ENCODE assay signal across 11 cellular contexts in the genomic region with DNA sequence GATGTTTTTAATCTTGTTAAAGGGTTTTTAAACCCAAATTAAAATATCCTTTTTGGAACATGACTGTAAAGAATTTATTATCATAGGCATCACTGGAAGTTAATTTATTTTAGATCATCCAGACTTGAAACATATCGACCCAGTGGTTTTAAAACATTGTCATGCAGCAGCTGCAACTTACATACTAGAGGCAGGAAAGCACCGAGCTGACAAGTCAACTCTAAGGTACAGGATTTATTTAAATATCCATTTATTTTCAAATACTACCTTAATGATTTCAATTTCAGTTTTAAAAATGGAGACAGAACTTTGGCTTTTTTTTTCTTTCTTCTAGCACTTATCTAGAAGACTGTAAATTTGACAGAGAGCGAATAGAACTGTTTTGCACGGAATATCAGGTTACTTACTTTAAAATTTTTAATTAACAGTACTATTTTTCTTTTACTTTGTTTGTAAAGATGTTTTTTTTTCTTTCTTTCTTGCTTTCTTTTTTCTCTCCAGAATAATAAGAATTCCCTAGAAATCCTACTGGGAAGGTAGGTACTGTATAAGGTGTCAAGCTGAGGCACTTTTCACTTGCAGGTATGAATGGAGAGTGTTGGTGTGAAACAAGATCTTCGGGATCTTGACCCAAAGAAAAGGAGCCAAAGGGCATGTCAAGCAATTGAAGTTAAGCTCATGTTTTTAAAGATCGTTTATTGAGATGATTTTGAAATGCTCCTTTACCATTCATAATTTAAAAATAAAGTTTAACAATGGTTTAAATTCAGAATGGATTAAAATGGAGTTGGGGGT. TPM values are rescaled to one million over a fixed set of nuclear protein-coding genes. Genes with fewer than 3 reads are reported as not detected.
DNase-seq lines count a peak whose midpoint lies in the region; ATAC-seq and TF ChIP-seq lines count a peak whose summit lies in the region.
"Had no signal": no experiment of that assay in that cellular context is flagged by ENCODE, and none has a peak within 500 bp of the region (broad histone marks: within the 10 kb centered on the region; RNA-seq: fewer than 3 reads in every experiment).

No MANE protein-coding gene starts in this region.

- TF ChIP-seq POLR2A in breast epithelium (IDR thresholded peaks at IDR 0.05), result no peak

- no peaks in the 10 kb centered on the region for H3K36me3 ChIP-seq in breast epithelium
- H3K36me3 ChIP-seq in upper lobe of right lung, result no peaks in the 10 kb centered on the region
- H3K36me3 ChIP-seq: esophagus squamous epithelium had no signal

- TF ChIP-seq CTCF in MCF 10A (IDR thresholded peaks at IDR 0.05; ENCODE audit: unreplicated experiment) (no peak), breast epithelium (IDR thresholded peaks at IDR 0.05) (no peak), upper lobe of right lung (IDR thresholded peaks at IDR 0.05) (no peak)

- peak overlapping the region; percentile 85 for H3K4me3 Mint-ChIP-seq in MCF 10A (ENCODE audit: unreplicated experiment)
- peak overlapping the region; percentile 86 for H3K4me3 Mint-ChIP-seq in activated CD4-positive, alpha-beta memory T cell treated with anti-CD3 and anti-CD28 coated beads for 36 hours

- peaks cover 4% of the 10 kb centered on the region for H3K36me3 Mint-ChIP-seq in MCF 10A (ENCODE audit: insufficient read depth, unreplicated experiment)
- peaks cover 16% of the 10 kb centered on the region for H3K36me3 Mint-ChIP-seq in activated CD4-positive, alpha-beta memory T cell treated with anti-CD3 and anti-CD28 coated beads for 36 hours

- BruUV-seq in MCF 10A (replicated peaks; lab: Mats Ljungman, UMichigan), result no TSS peak

- H3K4me1 ChIP-seq in breast epithelium (peaks cover 0 to 8% of the 10 kb centered on the region in 2 donors), upper lobe of right lung (peaks cover 34% of the 10 kb centered on the region)

- H3K27me3 Mint-ChIP-seq in MCF 10A (ENCODE audit: insufficient read depth, unreplicated experiment), result peaks cover 10% of the 10 kb centered on the region
- peaks cover 11% of the 10 kb centered on the region for H3K27me3 Mint-ChIP-seq in activated CD4-positive, alpha-beta memory T cell treated with anti-CD3 and anti-CD28 coated beads for 36 hours

- no peak overlapping the region for H3K27ac Mint-ChIP-seq in MCF 10A (ENCODE audit: low read depth, unreplicated experiment)
- H3K27ac Mint-ChIP-seq in activated CD4-positive, alpha-beta memory T cell treated with anti-CD3 and anti-CD28 coated beads for 36 hours, result peak overlapping the region; percentile 74

- H3K27me3 ChIP-seq in breast epithelium (no peaks in the 10 kb centered on the region), upper lobe of right lung (no peaks in the 10 kb centered on the region)

- intact Hi-C loops in MCF 10A (cut with micrococcal nuclease) (loop anchor here (2.0 to 5.0 kb wide), 2 partner anchors 109 to 315 kb away; partner anchors contain the start of gene DNAJC1), breast epithelium (cut with DNase I; ENCODE audit: low total_unique reads) (no loop called here), upper lobe of right lung (cut with DNase I) (no loop called here), posterior cingulate gyrus (cut with DNase I) (loop anchor here (5.0 kb wide), 1 partner anchor 669 kb away; no protein-coding TSS in a partner anchor)
- intact Hi-C loops in activated CD4-positive, alpha-beta memory T cell treated with anti-CD3 and anti-CD28 coated beads for 36 hours (cut with micrococcal nuclease), result loop anchor here (2.0 to 5.0 kb wide), 6 partner anchors 119 to 785 kb away; partner anchors contain the start of gene MSRB2

- no peak for DNase-seq in MCF 10A (ENCODE audit: unreplicated experiment)
- DNase-seq in breast epithelium (ENCODE audit: low spot score in 2 of 2), result no peak
- no peak for DNase-seq in activated CD4-positive, alpha-beta memory T cell treated with anti-CD3 and anti-CD28 coated beads for 36 hours
- peak; percentile 44 for DNase-seq in left kidney (ENCODE audit: low read depth, low spot score)
- DNase-seq in upper lobe of right lung, result no peak
- DNase-seq in posterior cingulate gyrus, result no peak
- no peak for DNase-seq in NCI-H446 (lab: John Stamatoyannopoulos, UW)
- DNase-seq in SIG-M5 treated with dmso at 0.1 percent for 504 hours (lab: John Stamatoyannopoulos, UW; ENCODE audit: unreplicated experiment), result no peak
- DNase-seq: activated naive CD4-positive, alpha-beta T cell; esophagus squamous epithelium; stimulated activated CD4-positive, alpha-beta T cell treated with anti-CD3 and anti-CD28 coated beads, Interleukin-15, amount 100 ng/mL, for 24 hours had no signal

- H3K27ac ChIP-seq in breast epithelium (no peak overlapping the region), upper lobe of right lung (no peak overlapping the region)

- no peak for ATAC-seq in upper lobe of right lung

- H3K4me3 ChIP-seq in breast epithelium (no peak overlapping the region), upper lobe of right lung (peak overlapping the region; percentile 91)

- POLR2A ChIA-PET in MCF 10A (lab: Yijun Ruan, JAX), result interaction anchor here (0.6 to 8.0 kb wide), 10 partner anchors 9 to 792 kb away, joined by 3 to 239 read pairs (median 4); partner anchors contain the start of genes DNAJC1 and SKIDA1
- POLR2A ChIA-PET in activated CD4-positive, alpha-beta memory T cell treated with anti-CD3 and anti-CD28 coated beads for 36 hours (lab: Charles Lee), result interaction anchor here (0.5 to 0.9 kb wide), 2 partner anchors 22 to 51 kb away, joined by 3 to 4 read pairs; no protein-coding TSS in a partner anchor

- H3K9me3 Mint-ChIP-seq in MCF 10A (ENCODE audit: unreplicated experiment), result no peaks in the 10 kb centered on the region
- H3K9me3 Mint-ChIP-seq in activated CD4-positive, alpha-beta memory T cell treated with anti-CD3 and anti-CD28 coated beads for 36 hours, result no peaks in the 10 kb centered on the region

- H3K9me3 ChIP-seq in breast epithelium (no peaks in the 10 kb centered on the region), upper lobe of right lung (no peaks in the 10 kb centered on the region)
- H3K9me3 ChIP-seq: esophagus squamous epithelium had no signal

- CTCF ChIA-PET in MCF 10A (lab: Yijun Ruan, JAX), result interaction anchor here (0.6 to 0.7 kb wide), 3 partner anchors 22 to 307 kb away, joined by 3 to 4 read pairs (median 4); no protein-coding TSS in a partner anchor
- CTCF ChIA-PET in activated CD4-positive, alpha-beta memory T cell treated with anti-CD3 and anti-CD28 coated beads for 36 hours (lab: Charles Lee), result interaction anchor here (0.5 to 1.3 kb wide), 3 partner anchors 87 to 672 kb away, joined by 3 to 4 read pairs (median 3); no protein-coding TSS in a partner anchor

- peaks cover 23% of the 10 kb centered on the region for H3K4me1 Mint-ChIP-seq in MCF 10A (ENCODE audit: insufficient read depth, unreplicated experiment)
- peaks cover 43% of the 10 kb centered on the region for H3K4me1 Mint-ChIP-seq in activated CD4-positive, alpha-beta memory T cell treated with anti-CD3 and anti-CD28 coated beads for 36 hours (ENCODE audit: low read depth)

RNA-seq across cellular contexts. Expression of gene COMMD3, which starts 1.8 kb away (rescaled TPM):
- total RNA-seq in MCF 10A (2022), result 69.4 and 73.4 TPM in 2 replicates
- 10 to 100 TPM; 30.1 to 51.4 (median 35.7) TPM for total RNA-seq in breast epithelium
- 10 to 100 TPM; 84.6 to 91.4 TPM for total RNA-seq in activated CD4-positive, alpha-beta memory T cell treated with anti-CD3 and anti-CD28 coated beads for 36 hours
- total RNA-seq in upper lobe of right lung, result 44.8 TPM

RNA-seq across cellular contexts. Expression of gene BMI1, which starts 2.9 kb away (rescaled TPM):
- total RNA-seq in MCF 10A (2022) (78.0 and 80.1 TPM in 2 replicates), breast epithelium (10 to 100 TPM; 48.5 to 92.3 (median 68.5) TPM), upper lobe of right lung (50.9 TPM)
- total RNA-seq in activated CD4-positive, alpha-beta memory T cell treated with anti-CD3 and anti-CD28 coated beads for 36 hours, result 10 to 100 TPM; 58.8 to 63.5 TPM

RNA-seq across cellular contexts. Expression of gene SPAG6, which starts 27.3 kb away (rescaled TPM):
- total RNA-seq in MCF 10A (2022) (not detected in 2 replicates), breast epithelium (1 to 10 TPM in 1 of 3 donors, under 1 TPM in 1, not detected in 1; 0.59 to 4.9 TPM), upper lobe of right lung (not detected)
- total RNA-seq in activated CD4-positive, alpha-beta memory T cell treated with anti-CD3 and anti-CD28 coated beads for 36 hours, result under 1 TPM in 1 of 2 experiments, not detected in 1; 0.24 TPM

Comparison
In these comparisons a context has a peak if more than half of its experiments do, and no peak if none do; other contexts are left out.
1. intact Hi-C loops: an anchor here in MCF 10A (2.0 to 5.0 kb wide), activated CD4-positive, alpha-beta memory T cell treated with anti-CD3 and anti-CD28 coated beads for 36 hours (2.0 to 5.0 kb wide) and posterior cingulate gyrus (5.0 kb wide); none called in breast epithelium and upper lobe of right lung.